Comparison of ENCODE assay signal across 31 cellular contexts in genomic region chrX:53950130-53950733, GRCh38.
"Had no signal": no experiment of that assay in that cellular context is flagged by ENCODE, and none has a peak within 500 bp of the region (broad histone marks: within the 10 kb centered on the region; RNA-seq: fewer than 3 reads in every experiment).

No MANE protein-coding gene starts in this region.

- H3K79me2 ChIP-seq: hepatocyte had no signal

- H3K9me3 ChIP-seq: gastroesophageal sphincter, ovary, prostate gland, sigmoid colon, upper lobe of right lung had no signal

- H3K36me3 ChIP-seq: ovary, prostate gland had no signal

- H3K27me3 ChIP-seq: gastroesophageal sphincter, hepatocyte, ovary, sigmoid colon, upper lobe of right lung had no signal

- H3K27ac ChIP-seq: gastroesophageal sphincter, hepatocyte, ovary, prostate gland, sigmoid colon, upper lobe of right lung, VCaP had no signal

- H3K4me1 ChIP-seq: gastroesophageal sphincter, prostate gland, sigmoid colon, upper lobe of right lung had no signal

- H2AFZ ChIP-seq: hepatocyte had no signal

- ATAC-seq: gastroesophageal sphincter; left ventricle myocardium superior; stimulated activated memory B cell treated with anti-CD40 and anti-IgM and Interleukin-4, amounts not matched to agents 10 μg/mL and 1 μg/mL and 100 μg/mL, for 72 hours; stimulated activated naive CD8-positive, alpha-beta T cell treated with anti-CD3 and anti-CD28 coated beads, Interleukin-15, amount 100 ng/mL, for 72 hours; upper lobe of right lung had no signal

- H3K27ac Mint-ChIP-seq: activated CD4-positive, alpha-beta memory T cell treated with anti-CD3 and anti-CD28 coated beads, Interleukin-2, amount 10 ng/mL, durations not matched to agents 7 days and 5 days; activated CD4-positive, alpha-beta T cell treated with anti-CD3 and anti-CD28 coated beads, Interleukin-2, amount 10 ng/mL, durations not matched to agents 24 days and 14 days; endodermal cell; nephron progenitor cell; stimulated activated memory B cell treated with anti-CD40 and anti-IgM and Interleukin-4, amounts not matched to agents 10 μg/mL and 1 μg/mL and 100 μg/mL, for 72 hours; T-helper 1 cell treated with Interleukin-12 subunit alpha and Interleukin-12 subunit beta and Interleukin-4 antibody, amounts not matched to agents 30 μg/mL and 1 μg/mL, for 36 hours had no signal

- DNase-seq: activated CD4-positive, alpha-beta memory T cell treated with anti-CD3 and anti-CD28 coated beads, Interleukin-2, amount 10 ng/mL, durations not matched to agents 7 days and 5 days; activated CD4-positive, alpha-beta T cell treated with anti-CD3 and anti-CD28 coated beads, Interleukin-2, amount 10 ng/mL, durations not matched to agents 24 days and 14 days; activated CD4-positive, CD25-positive, alpha-beta regulatory T cell treated with anti-CD3 and anti-CD28 coated beads, Interleukin-2, amount 50 U/mL, for 72 hours; activated CD8-positive, alpha-beta memory T cell treated with anti-CD3 and anti-CD28 coated beads, Interleukin-2, amount 50 U/mL, for 48 hours; activated gamma-delta T cell treated with Interleukin-2 at 50 U/mL for 16 hours; activated naive CD4-positive, alpha-beta T cell treated with anti-CD3 and anti-CD28 coated beads, Interleukin-2, amount 50 U/mL, for 16 hours; activated T-cell treated with anti-CD3 and anti-CD28 coated beads, Interleukin-2, amount 50 U/mL, for 24 hours; cortex of kidney; endodermal cell; islet precursor cell; left ventricle myocardium superior; naive B cell; nephron progenitor cell; ovary; retina; sigmoid colon; small intestine; stimulated activated CD4-positive, alpha-beta T cell treated with anti-CD3 and anti-CD28 coated beads, Interleukin-1b, Interleukin-23, amount 100 ng/mL, for 48 hours; stimulated activated CD4-positive, alpha-beta T cell treated with anti-CD3 and anti-CD28 coated beads, Interleukin-4, amount 100 ng/mL, for 4 hours; stimulated activated CD8-positive, alpha-beta memory T cell treated with anti-CD3 and anti-CD28 coated beads, Interleukin-4, amount 100 ng/mL, for 48 hours; stimulated activated naive CD8-positive, alpha-beta T cell treated with anti-CD3 and anti-CD28 coated beads, Interleukin-15, amount 100 ng/mL, for 72 hours; substantia nigra; SW 1271; T-helper 9 cell; upper lobe of right lung had no signal

- H3K4me2 ChIP-seq: hepatocyte had no signal

- H3K4me1 Mint-ChIP-seq: activated CD4-positive, alpha-beta memory T cell treated with anti-CD3 and anti-CD28 coated beads, Interleukin-2, amount 10 ng/mL, durations not matched to agents 7 days and 5 days; activated CD4-positive, alpha-beta T cell treated with anti-CD3 and anti-CD28 coated beads, Interleukin-2, amount 10 ng/mL, durations not matched to agents 24 days and 14 days; naive B cell; nephron progenitor cell; stimulated activated memory B cell treated with anti-CD40 and anti-IgM and Interleukin-4, amounts not matched to agents 10 μg/mL and 1 μg/mL and 100 μg/mL, for 72 hours; stimulated activated naive CD8-positive, alpha-beta T cell treated with anti-CD3 and anti-CD28 coated beads, Interleukin-15, amount 100 ng/mL, for 72 hours had no signal

- H3K27me3 Mint-ChIP-seq: activated CD4-positive, alpha-beta memory T cell treated with anti-CD3 and anti-CD28 coated beads, Interleukin-2, amount 10 ng/mL, durations not matched to agents 7 days and 5 days; activated CD4-positive, alpha-beta T cell treated with anti-CD3 and anti-CD28 coated beads, Interleukin-2, amount 10 ng/mL, durations not matched to agents 24 days and 14 days; naive B cell; stimulated activated memory B cell treated with anti-CD40 and anti-IgM and Interleukin-4, amounts not matched to agents 10 μg/mL and 1 μg/mL and 100 μg/mL, for 72 hours; stimulated activated naive CD8-positive, alpha-beta T cell treated with anti-CD3 and anti-CD28 coated beads, Interleukin-15, amount 100 ng/mL, for 72 hours had no signal

- H3K4me3 Mint-ChIP-seq: activated CD4-positive, alpha-beta memory T cell treated with anti-CD3 and anti-CD28 coated beads, Interleukin-2, amount 10 ng/mL, durations not matched to agents 7 days and 5 days; activated CD4-positive, alpha-beta T cell treated with anti-CD3 and anti-CD28 coated beads, Interleukin-2, amount 10 ng/mL, durations not matched to agents 24 days and 14 days; activated T-cell treated with anti-CD3 and anti-CD28 coated beads, Interleukin-2, amount 50 U/mL, for 24 hours; endodermal cell; naive B cell; nephron progenitor cell; stimulated activated memory B cell treated with anti-CD40 and anti-IgM and Interleukin-4, amounts not matched to agents 10 μg/mL and 1 μg/mL and 100 μg/mL, for 72 hours; stimulated activated naive CD8-positive, alpha-beta T cell treated with anti-CD3 and anti-CD28 coated beads, Interleukin-15, amount 100 ng/mL, for 72 hours; T-helper 1 cell treated with Interleukin-12 subunit alpha and Interleukin-12 subunit beta and Interleukin-4 antibody, amounts not matched to agents 30 μg/mL and 1 μg/mL, for 36 hours had no signal

- H3K9me3 Mint-ChIP-seq: activated CD4-positive, alpha-beta memory T cell treated with anti-CD3 and anti-CD28 coated beads, Interleukin-2, amount 10 ng/mL, durations not matched to agents 7 days and 5 days; activated CD4-positive, alpha-beta T cell treated with anti-CD3 and anti-CD28 coated beads, Interleukin-2, amount 10 ng/mL, durations not matched to agents 24 days and 14 days; activated T-cell treated with anti-CD3 and anti-CD28 coated beads, Interleukin-2, amount 50 U/mL, for 24 hours; naive B cell; stimulated activated memory B cell treated with anti-CD40 and anti-IgM and Interleukin-4, amounts not matched to agents 10 μg/mL and 1 μg/mL and 100 μg/mL, for 72 hours; stimulated activated naive CD8-positive, alpha-beta T cell treated with anti-CD3 and anti-CD28 coated beads, Interleukin-15, amount 100 ng/mL, for 72 hours; T-helper 1 cell treated with Interleukin-12 subunit alpha and Interleukin-12 subunit beta and Interleukin-4 antibody, amounts not matched to agents 30 μg/mL and 1 μg/mL, for 36 hours had no signal

- H3K4me3 ChIP-seq: gastroesophageal sphincter, hepatocyte, ovary, prostate gland, sigmoid colon, upper lobe of right lung had no signal
